8 cellular contexts compared by ENCODE assay signal in genomic region chr3:123884258-123884831, GRCh38. TPM values are rescaled to one million over a fixed set of nuclear protein-coding genes. Genes with fewer than 3 reads are reported as not detected.
DNase-seq lines count a peak whose midpoint lies in the region; ATAC-seq, FAIRE-seq and TF ChIP-seq lines count a peak whose summit lies in the region.

TSS of gene MYLK (minus strand) at chr3:123884332. CDS start at chr3:123793841, 90,491 bp downstream.

- no peak within 1 kb of the TSS for H3K27ac Mint-ChIP-seq in CD4-positive, CD25-positive, alpha-beta regulatory T cell

- peak within 1 kb of the TSS; percentile 83 for H2AFZ ChIP-seq in KMS-11 (ENCODE audit: low read depth)

- H3K79me2 ChIP-seq in KMS-11 (ENCODE audit: insufficient read depth, low read depth), result no peaks in the 10 kb centered on the region

- peaks cover 0 to 6% (median 0%) of the 10 kb centered on the region in 7 donors for H3K9me3 Mint-ChIP-seq in CD4-positive, CD25-positive, alpha-beta regulatory T cell

- H3K4me3 Mint-ChIP-seq in CD4-positive, CD25-positive, alpha-beta regulatory T cell, result peak within 1 kb of the TSS in 3 of 4 donors; percentile 48 to 81 (median 71)

- H3K9ac ChIP-seq in KMS-11, result peak within 1 kb of the TSS; percentile 55

- peaks cover 55% of the 10 kb centered on the region for H3K27me3 Mint-ChIP-seq in CD4-positive, CD25-positive, alpha-beta regulatory T cell

- FAIRE-seq in small intestine (lab: Jason Lieb, UNC), result no peak

- H3K4me1 Mint-ChIP-seq in CD4-positive, CD25-positive, alpha-beta regulatory T cell, result peaks cover 0 to 15% (median 1%) of the 10 kb centered on the region in 4 donors

- peaks cover 13% of the 10 kb centered on the region for H3K27me3 ChIP-seq in CD4-positive, CD25-positive, alpha-beta regulatory T cell (ENCODE audit: control insufficient read depth, insufficient read depth, low read length)
- H3K27me3 ChIP-seq in KMS-11 (ENCODE audit: insufficient read depth, low read depth) (no peaks in the 10 kb centered on the region), breast epithelium (no peaks in the 10 kb centered on the region), small intestine (ENCODE audit: control insufficient read depth in 2 of 2, insufficient read depth in 2 of 2, low read length in 2 of 2) (peaks cover 4 to 7% of the 10 kb centered on the region in 2 donors)

- no peaks in the 10 kb centered on the region for H4K20me1 ChIP-seq in KMS-11 (ENCODE audit: insufficient read depth)

- POLR2A ChIA-PET in RWPE1 (lab: Yijun Ruan, JAX; ENCODE audit: low non-redundant PET), result no interaction called here

- peak; percentile 43 to 51 for ATAC-seq in CD4-positive, CD25-positive, alpha-beta regulatory T cell (ENCODE audit: low read depth in 2 of 2)
- peak; percentile 78 for ATAC-seq in GM19395 (IDR thresholded peaks at IDR 0.05; ENCODE audit: unreplicated experiment)
- ATAC-seq in HG02973 (IDR thresholded peaks at IDR 0.05; ENCODE audit: unreplicated experiment), result no peak

- intact Hi-C loops in breast epithelium (cut with DNase I; ENCODE audit: low total_unique reads), result no loop called here

- H3K36me3 Mint-ChIP-seq in CD4-positive, CD25-positive, alpha-beta regulatory T cell, result no peaks in the 10 kb centered on the region

- WGBS in small intestine, 3 donors, result 1 to 3% (median 3%) methylated on average over 36 to 58 of the region's 58 CpGs

- H3K4me3 ChIP-seq in CD4-positive, CD25-positive, alpha-beta regulatory T cell (ENCODE audit: low read depth, low read length), result no peak within 1 kb of the TSS
- H3K4me3 ChIP-seq in KMS-11 (IDR thresholded peaks at IDR 0.05; ENCODE audit: insufficient read depth, low read depth, low read length) (no peak within 1 kb of the TSS), breast epithelium (peak within 1 kb of the TSS; percentile 33 to 73 (median 59)), small intestine (ENCODE audit: low read depth in 1 of 2, low read length in 2 of 2) (peak within 1 kb of the TSS; percentile 39 to 40)

- TF ChIP-seq POLR2A in breast epithelium (IDR thresholded peaks at IDR 0.05), result no peak

- TF ChIP-seq CTCF in KMS-11 (conservative IDR thresholded peaks at IDR 0.05; ENCODE audit: low read depth, low read length), result no peak
- TF ChIP-seq CTCF in RWPE1 (conservative IDR thresholded peaks at IDR 0.05; ENCODE audit: low read depth), result no peak
- no peak for TF ChIP-seq CTCF in breast epithelium (IDR thresholded peaks at IDR 0.05)

- no peaks in the 10 kb centered on the region for H3K36me3 ChIP-seq in CD4-positive, CD25-positive, alpha-beta regulatory T cell (ENCODE audit: control insufficient read depth, insufficient read depth, low read length)
- no peaks in the 10 kb centered on the region for H3K36me3 ChIP-seq in KMS-11 (ENCODE audit: insufficient read depth)
- no peaks in the 10 kb centered on the region for H3K36me3 ChIP-seq in breast epithelium
- no peaks in the 10 kb centered on the region for H3K36me3 ChIP-seq in small intestine (ENCODE audit: control insufficient read depth in 2 of 2, insufficient read depth in 2 of 2, low read length in 2 of 2)

- H3K27ac ChIP-seq in CD4-positive, CD25-positive, alpha-beta regulatory T cell (ENCODE audit: insufficient read depth, low read length, poor library complexity, severe bottlenecking), result no peak within 1 kb of the TSS
- H3K27ac ChIP-seq in KMS-11 (no peak within 1 kb of the TSS), RWPE1 (no peak within 1 kb of the TSS), breast epithelium (peak within 1 kb of the TSS; percentile 40 to 55), small intestine (ENCODE audit: low read depth in 1 of 2, low read length in 1 of 2) (no peak within 1 kb of the TSS)

- no peaks in the 10 kb centered on the region for H3K9me3 ChIP-seq in CD4-positive, CD25-positive, alpha-beta regulatory T cell (ENCODE audit: control insufficient read depth in 2 of 2, low read length in 2 of 2)
- H3K9me3 ChIP-seq in breast epithelium (no peaks in the 10 kb centered on the region), small intestine (ENCODE audit: control insufficient read depth, low read depth) (no peaks in the 10 kb centered on the region)

- peak within 1 kb of the TSS; percentile 43 for H3K4me2 ChIP-seq in KMS-11

- CTCF ChIA-PET in RWPE1 (lab: Yijun Ruan, JAX), result interaction anchor here (0.5 to 0.7 kb wide), 2 partner anchors 40 to 349 kb away, joined by 3 to 4 read pairs; no protein-coding TSS in a partner anchor

- peaks cover 11% of the 10 kb centered on the region for H3K4me1 ChIP-seq in CD4-positive, CD25-positive, alpha-beta regulatory T cell (ENCODE audit: control insufficient read depth, insufficient read depth, low read length, poor library complexity, severe bottlenecking)
- H3K4me1 ChIP-seq in KMS-11 (ENCODE audit: low read depth, poor library complexity, severe bottlenecking) (peaks cover 40% of the 10 kb centered on the region), breast epithelium (no peaks in the 10 kb centered on the region), small intestine (ENCODE audit: control insufficient read depth in 2 of 2, insufficient read depth in 1 of 2, low read depth in 1 of 2, low read length in 1 of 2) (peaks cover 4% of the 10 kb centered on the region in 2 donors)

- DNase-seq in CD4-positive, CD25-positive, alpha-beta regulatory T cell, result peak in 2 of 3 donors; percentile 17 to 62
- peak; percentile 67 for DNase-seq in RWPE1 (ENCODE audit: low spot score)
- peak; percentile 63 to 86 for DNase-seq in breast epithelium (ENCODE audit: low spot score in 2 of 2)
- DNase-seq in iPS-NIHi7 (ENCODE audit: extremely low spot score), result peak; percentile 95
- peak; percentile 32 for DNase-seq in small intestine

RNA-seq across cellular contexts. Expression of gene MYLK, which starts in this region (rescaled TPM):
- total RNA-seq in CD4-positive, CD25-positive, alpha-beta regulatory T cell, result 2.9 TPM
- polyA plus RNA-seq in CD4-positive, CD25-positive, alpha-beta regulatory T cell, result under 1 TPM in 3 of 4 donors, not detected in 1; 0.07 to 0.25 (median 0.15) TPM
- total RNA-seq in breast epithelium, result 100 to 1,000 TPM in 2 of 3 donors, 10 to 100 TPM in 1; 87.2 to 188 (median 181) TPM
- polyA plus RNA-seq in small intestine, result 10 to 100 TPM in 2 of 3 donors, 1 to 10 TPM in 1; 2.2 to 51.5 (median 16.5) TPM

Comparison
In these comparisons a context has a peak if more than half of its experiments do, and no peak if none do; other contexts are left out.
1. RNA of gene MYLK (total RNA-seq): 87.2 to 188 TPM in breast epithelium; 2.9 TPM in CD4-positive, CD25-positive, alpha-beta regulatory T cell (single experiment); every median in the first group is over 10 times any median in the second.
2. DNase-seq: peak in every context shown above with its lines; median percentile 95 in iPS-NIHi7; 74 in breast epithelium; 67 in RWPE1; 40 in CD4-positive, CD25-positive, alpha-beta regulatory T cell; 32 in small intestine.
3. H3K27ac ChIP-seq: peak in breast epithelium (2 of 2); none in CD4-positive, CD25-positive, alpha-beta regulatory T cell (single experiment), KMS-11 (single experiment), RWPE1 (single experiment) and small intestine (0 of 2).
4. H3K4me3 ChIP-seq: peak in breast epithelium (3 of 3) and small intestine (2 of 2); none in CD4-positive, CD25-positive, alpha-beta regulatory T cell (single experiment) and KMS-11 (single experiment).